ENCODE assay signal across 8 cellular contexts in genomic region chr9:83957029-83957513, GRCh38. TPM values are rescaled to one million over a fixed set of nuclear protein-coding genes. Genes with fewer than 3 reads are reported as not detected.
A peak's percentile ranks its signal among the peaks of the same experiment; 100 is the strongest.
DNase-seq lines count a peak whose midpoint lies in the region; ATAC-seq, FAIRE-seq and TF ChIP-seq lines count a peak whose summit lies in the region.

No MANE protein-coding gene starts in this region.

- TF ChIP-seq CTCF in activated CD8-positive, alpha-beta T cell treated with anti-CD3 and anti-CD28 coated beads for 36 hours (IDR thresholded peaks at IDR 0.05): no peak
- TF ChIP-seq CTCF in kidney (IDR thresholded peaks at IDR 0.05; ENCODE audit: borderline replicate concordance, extremely low read depth, insufficient read depth): no peak

- H3K36me3 ChIP-seq in kidney (ENCODE audit: control insufficient read depth in 1 of 2, insufficient read depth in 2 of 2, low read length in 2 of 2): peaks cover 0 to 4% of the 10 kb centered on the region in 2 donors
- no peaks in the 10 kb centered on the region for H3K36me3 ChIP-seq in thymus (ENCODE audit: control insufficient read depth, insufficient read depth)

- H3K27ac ChIP-seq in kidney (ENCODE audit: low read depth in 2 of 2, low read length in 2 of 2) (peak overlapping the region; percentile 62 to 72), thymus (ENCODE audit: low read depth) (peak overlapping the region; percentile 91)

- H3K4me1 ChIP-seq in kidney (ENCODE audit: control insufficient read depth in 1 of 2, insufficient read depth in 1 of 2, low read depth in 1 of 2, low read length in 2 of 2) (peaks cover 7 to 8% of the 10 kb centered on the region in 2 donors), thymus (ENCODE audit: control insufficient read depth, insufficient read depth, low read length) (peaks cover 8% of the 10 kb centered on the region)

- no peaks in the 10 kb centered on the region for H3K27me3 Mint-ChIP-seq in activated T-cell treated with anti-CD3 and anti-CD28 coated beads, Interleukin-2, amount 50 U/mL, for 4 hours (ENCODE audit: low read depth)
- no peaks in the 10 kb centered on the region for H3K27me3 Mint-ChIP-seq in activated CD8-positive, alpha-beta T cell treated with anti-CD3 and anti-CD28 coated beads for 36 hours

- no peaks in the 10 kb centered on the region for H3K9me3 Mint-ChIP-seq in activated T-cell treated with anti-CD3 and anti-CD28 coated beads, Interleukin-2, amount 50 U/mL, for 4 hours
- H3K9me3 Mint-ChIP-seq in activated CD8-positive, alpha-beta T cell treated with anti-CD3 and anti-CD28 coated beads for 36 hours: no peaks in the 10 kb centered on the region

- peaks cover 2% of the 10 kb centered on the region for H3K36me3 Mint-ChIP-seq in activated T-cell treated with anti-CD3 and anti-CD28 coated beads, Interleukin-2, amount 50 U/mL, for 4 hours (ENCODE audit: insufficient read depth)
- peaks cover 10% of the 10 kb centered on the region for H3K36me3 Mint-ChIP-seq in activated CD8-positive, alpha-beta T cell treated with anti-CD3 and anti-CD28 coated beads for 36 hours (ENCODE audit: low read depth)

- H3K4me3 ChIP-seq in kidney (ENCODE audit: low read length in 2 of 2) (peak overlapping the region; percentile 77 to 85), thymus (ENCODE audit: low read length) (peak overlapping the region; percentile 96)

- no peaks in the 10 kb centered on the region for H3K9me3 ChIP-seq in kidney (ENCODE audit: control insufficient read depth in 1 of 2, low read length in 2 of 2)
- H3K9me3 ChIP-seq in thymus (ENCODE audit: control insufficient read depth): no peaks in the 10 kb centered on the region

- POLR2A ChIA-PET in activated CD8-positive, alpha-beta T cell treated with anti-CD3 and anti-CD28 coated beads for 36 hours (lab: Charles Lee): interaction anchor here (0.7 to 12.0 kb wide), 4 partner anchors 10 to 36 kb away, joined by 3 to 224 read pairs (median 39); partner anchors contain the start of genes HNRNPK and RMI1

- intact Hi-C loops in activated CD8-positive, alpha-beta T cell treated with anti-CD3 and anti-CD28 coated beads for 36 hours (cut with micrococcal nuclease): no loop called here
- intact Hi-C loops in kidney (cut with DNase I): no loop called here
- intact Hi-C loops in sciatic nerve (cut with DNase I): no loop called here

- H3K4me3 Mint-ChIP-seq in activated T-cell treated with anti-CD3 and anti-CD28 coated beads, Interleukin-2, amount 50 U/mL, for 4 hours: peak overlapping the region; percentile 98
- H3K4me3 Mint-ChIP-seq in activated CD8-positive, alpha-beta T cell treated with anti-CD3 and anti-CD28 coated beads for 36 hours: peak overlapping the region; percentile 97

- ATAC-seq in activated T-cell treated with anti-CD3 and anti-CD28 coated beads, Interleukin-2, amount 50 U/mL, for 4 hours: no peak
- no peak for ATAC-seq in activated CD8-positive, alpha-beta T cell treated with anti-CD3 and anti-CD28 coated beads for 36 hours
- no peak for ATAC-seq in sciatic nerve

- H3K9ac ChIP-seq in kidney (ENCODE audit: low read length in 2 of 2): peak overlapping the region; percentile 68 to 79

- FAIRE-seq in kidney (lab: Jason Lieb, UNC): no peak

- WGBS in thymus: 61% methylated on average over 12 of the region's 12 CpGs

- H3K4me1 Mint-ChIP-seq in activated T-cell treated with anti-CD3 and anti-CD28 coated beads, Interleukin-2, amount 50 U/mL, for 4 hours (ENCODE audit: low read depth): peaks cover 18% of the 10 kb centered on the region
- H3K4me1 Mint-ChIP-seq in activated CD8-positive, alpha-beta T cell treated with anti-CD3 and anti-CD28 coated beads for 36 hours (ENCODE audit: low read depth): peaks cover 9% of the 10 kb centered on the region

- H3K27me3 ChIP-seq in thymus (ENCODE audit: control insufficient read depth, insufficient read depth): no peaks in the 10 kb centered on the region

- peak overlapping the region; percentile 97 for H3K27ac Mint-ChIP-seq in activated CD8-positive, alpha-beta T cell treated with anti-CD3 and anti-CD28 coated beads for 36 hours

- no peak for DNase-seq in activated T-cell treated with anti-CD3 and anti-CD28 coated beads, Interleukin-2, amount 50 U/mL, for 4 hours
- DNase-seq in activated T-cell treated with anti-CD3 and anti-CD28 coated beads for 4 hours (no peak), kidney (no peak), NOMO-1 (lab: John Stamatoyannopoulos, UW; ENCODE audit: unreplicated experiment in 2 of 2) (no peak), sciatic nerve (ENCODE audit: low spot score) (no peak), cortex of kidney (lab: John Stamatoyannopoulos, UW) (no peak)
- no peak for DNase-seq in activated CD8-positive, alpha-beta T cell treated with anti-CD3 and anti-CD28 coated beads for 36 hours

- CTCF ChIA-PET in activated CD8-positive, alpha-beta T cell treated with anti-CD3 and anti-CD28 coated beads for 36 hours (lab: Charles Lee): interaction anchor here (1.0 to 1.5 kb wide), 2 partner anchors 10 to 68 kb away, joined by 3 read pairs; no protein-coding TSS in a partner anchor

RNA-seq across cellular contexts. Expression of gene HNRNPK, which starts 22.9 kb away (rescaled TPM):
- 100 to 1,000 TPM; 929 to 978 (median 948) TPM for total RNA-seq in activated T-cell treated with anti-CD3 and anti-CD28 coated beads, Interleukin-2, amount 50 U/mL, for 4 hours
- total RNA-seq in activated CD8-positive, alpha-beta T cell treated with anti-CD3 and anti-CD28 coated beads for 36 hours: 100 to 1,000 TPM; 761 to 773 TPM
- total RNA-seq in kidney (483 TPM), sciatic nerve (425 TPM)
- polyA plus RNA-seq in kidney (ENCODE audit: insufficient read depth, low read depth, low replicate concordance) (290 TPM), thymus (425 TPM)

RNA-seq across cellular contexts. Expression of gene RMI1, which starts 23.5 kb away (rescaled TPM):
- total RNA-seq in activated T-cell treated with anti-CD3 and anti-CD28 coated beads, Interleukin-2, amount 50 U/mL, for 4 hours: 10 to 100 TPM; 15.6 to 18.2 (median 16.2) TPM
- total RNA-seq in activated CD8-positive, alpha-beta T cell treated with anti-CD3 and anti-CD28 coated beads for 36 hours: 10 to 100 TPM; 20.1 to 20.6 TPM
- total RNA-seq in kidney (6.2 TPM), sciatic nerve (5.3 TPM)
- polyA plus RNA-seq in kidney (ENCODE audit: insufficient read depth, low read depth, low replicate concordance) (2.9 TPM), thymus (5.8 TPM)

RNA-seq across cellular contexts. Expression of gene KIF27, which starts 35.8 kb away (rescaled TPM):
- 1 to 10 TPM; 1.3 to 1.5 (median 1.4) TPM for total RNA-seq in activated T-cell treated with anti-CD3 and anti-CD28 coated beads, Interleukin-2, amount 50 U/mL, for 4 hours
- 1 to 10 TPM; 2.6 to 3.4 TPM for total RNA-seq in activated CD8-positive, alpha-beta T cell treated with anti-CD3 and anti-CD28 coated beads for 36 hours
- total RNA-seq in kidney: 8.7 TPM
- 1.5 TPM for polyA plus RNA-seq in kidney (ENCODE audit: insufficient read depth, low read depth, low replicate concordance)
- polyA plus RNA-seq in thymus: 2.9 TPM
- 10.7 TPM for total RNA-seq in sciatic nerve
